Comparison of ENCODE assay signal across 15 cellular contexts in the genomic region with DNA sequence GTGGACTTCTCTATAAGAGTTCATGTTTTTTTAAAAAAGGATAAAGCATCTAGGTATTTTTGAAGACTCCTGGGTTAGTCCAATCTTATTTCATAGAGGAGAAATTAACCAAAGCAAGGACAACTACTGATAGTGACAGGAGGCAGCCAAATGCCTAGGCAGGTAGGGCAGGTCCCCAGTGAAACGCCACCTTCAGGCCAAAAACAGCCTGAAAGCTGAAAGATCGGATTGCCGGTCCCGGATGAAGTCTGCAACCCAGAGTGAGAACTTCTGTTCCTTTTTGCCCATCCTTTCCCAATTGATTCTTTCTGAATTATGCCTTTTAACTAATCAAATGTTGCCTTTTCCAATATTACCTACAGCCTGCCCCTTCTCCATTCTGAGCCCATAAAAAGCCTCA. TPM values are rescaled to one million over a fixed set of nuclear protein-coding genes. Genes with fewer than 3 reads are reported as not detected.
DNase-seq lines count a peak whose midpoint lies in the region; FAIRE-seq and TF ChIP-seq lines count a peak whose summit lies in the region.
"Had no signal": no experiment of that assay in that cellular context is flagged by ENCODE, and none has a peak within 500 bp of the region (broad histone marks: within the 10 kb centered on the region; RNA-seq: fewer than 3 reads in every experiment).

No MANE protein-coding gene starts in this region.

- POLR2A ChIA-PET in AG04450 (lab: Yijun Ruan, JAX): no interaction called here

- CTCF ChIA-PET in AG04450 (lab: Charles Lee): no interaction called here

- no peak for FAIRE-seq in frontal cortex (lab: Jason Lieb, UNC)
- FAIRE-seq: RCC 7860 had no signal

- H3K4me3 ChIP-seq in AG04450 (ENCODE audit: low read depth, low read length): no peak overlapping the region
- H3K4me3 ChIP-seq in WERI-Rb-1 (ENCODE audit: low read depth, low read length): no peak overlapping the region
- H3K4me3 ChIP-seq: BLaER1 treated with 17β-estradiol and CSF1 and Interleukin-3, amounts not matched to agents 10 nM and 100 nM had no signal

- TF ChIP-seq CTCF in AG04450 (IDR thresholded peaks at IDR 0.05; ENCODE audit: low read depth, low read length): peak; percentile 12; the same call in 1 of the 2 replicates
- TF ChIP-seq CTCF in GM13976 (IDR thresholded peaks at IDR 0.05; ENCODE audit: borderline replicate concordance, control extremely low read depth, extremely low read depth, insufficient read depth, missing control alignments): peak; percentile 2
- TF ChIP-seq CTCF in WERI-Rb-1 (IDR thresholded peaks at IDR 0.05; ENCODE audit: low read depth, low read length): peak; percentile 95

- H3K27me3 ChIP-seq in AG04450 (ENCODE audit: control insufficient read depth, insufficient read depth, low read length) (no peaks in the 10 kb centered on the region), WERI-Rb-1 (ENCODE audit: insufficient read depth, low read depth, severe bottlenecking) (peaks cover 52% of the 10 kb centered on the region)
- H3K27me3 ChIP-seq: BLaER1 treated with 17β-estradiol and CSF1 and Interleukin-3, amounts not matched to agents 10 nM and 100 nM had no signal

- no peaks in the 10 kb centered on the region for H3K36me3 ChIP-seq in WERI-Rb-1
- H3K36me3 ChIP-seq: BLaER1 treated with 17β-estradiol and CSF1 and Interleukin-3, amounts not matched to agents 10 nM and 100 nM had no signal

- H3K9me3 ChIP-seq in AG04450 (ENCODE audit: control insufficient read depth, insufficient read depth, low read length) (no peaks in the 10 kb centered on the region), WERI-Rb-1 (ENCODE audit: severe bottlenecking) (no peaks in the 10 kb centered on the region)

- H3K27ac ChIP-seq in AG04450 (ENCODE audit: low read depth, low read length) (no peak overlapping the region), WERI-Rb-1 (no peak overlapping the region)
- H3K27ac ChIP-seq: BLaER1 treated with 17β-estradiol and CSF1 and Interleukin-3, amounts not matched to agents 10 nM and 100 nM had no signal

- DNase-seq in AG04450 (ENCODE audit: low read depth, low spot score) (no peak), GM13976 (ENCODE audit: low spot score) (no peak), WERI-Rb-1 (peak; percentile 58), islet precursor cell (peak; percentile 68), frontal cortex (ENCODE audit: low spot score in 2 of 2) (no peak), NCI-H748 (lab: John Stamatoyannopoulos, UW; ENCODE audit: unreplicated experiment) (no peak)
- no peak for DNase-seq in activated naive CD4-positive, alpha-beta T cell (lab: John Stamatoyannopoulos, UW)
- DNase-seq in activated T-cell treated with anti-CD3 and anti-CD28 coated beads, Interleukin-2, amount 50 U/mL, for 48 hours: no peak
- DNase-seq: activated T-cell treated with anti-CD3 and anti-CD28 coated beads, Interleukin-2, amount 50 U/mL, for 24 hours; left ventricle myocardium superior; NCI-H1436 treated with DMSO at 0.1 percent for 48 hours; stimulated activated CD4-positive, alpha-beta T cell treated with anti-CD3 and anti-CD28 coated beads, Interleukin-4, amount 100 ng/mL, for 1 hour; stimulated activated naive CD8-positive, alpha-beta T cell treated with anti-CD3 and anti-CD28 coated beads, Interleukin-15, amount 100 ng/mL, for 72 hours had no signal

- in situ Hi-C loops in GM13976 (cut with MboI; ENCODE audit: low sequenced_read_pairs, unreplicated experiment): loop anchor here (25.0 kb wide), 1 partner anchor 518 kb away; no protein-coding TSS in a partner anchor

RNA-seq across cellular contexts. Expression of a gene that starts 6.1 kb away (rescaled TPM):
- 6.2 and 7.6 TPM in 2 replicates for polyA plus RNA-seq in AG04450 (2011; rRNA removed)
- polyA minus RNA-seq in AG04450 (2011; rRNA and poly(A)+ RNA removed): 1.5 and 2.5 TPM in 2 replicates
- total RNA-seq in frontal cortex: 0.82 TPM

Comparison
In these comparisons a context has a peak if more than half of its experiments do, and no peak if none do; other contexts are left out.
1. DNase-seq: peak in WERI-Rb-1 (single experiment) and islet precursor cell (single experiment); none in AG04450 (single experiment), GM13976 (single experiment), frontal cortex (0 of 2), activated naive CD4-positive, alpha-beta T cell (0 of 4), NCI-H748 (single experiment) and activated T-cell treated with anti-CD3 and anti-CD28 coated beads, Interleukin-2, amount 50 U/mL, for 48 hours (0 of 2).
2. CTCF ChIP-seq: peak in every context shown above with its lines; median percentile 95 in WERI-Rb-1; 12 in AG04450; 2 in GM13976.